In genomic region chr20:34443546-34443945, GRCh38 we compare ENCODE assay signal across 1 cellular context.
TF ChIP-seq lines count a peak whose summit lies in the region.

No MANE protein-coding gene starts in this region.

TF ChIP-seq in HepG2, 621 proteins besides CTCF, POLR2A, EP300 and RAD21 (continued from another document):
- TF ChIP-seq, protein P1, sequence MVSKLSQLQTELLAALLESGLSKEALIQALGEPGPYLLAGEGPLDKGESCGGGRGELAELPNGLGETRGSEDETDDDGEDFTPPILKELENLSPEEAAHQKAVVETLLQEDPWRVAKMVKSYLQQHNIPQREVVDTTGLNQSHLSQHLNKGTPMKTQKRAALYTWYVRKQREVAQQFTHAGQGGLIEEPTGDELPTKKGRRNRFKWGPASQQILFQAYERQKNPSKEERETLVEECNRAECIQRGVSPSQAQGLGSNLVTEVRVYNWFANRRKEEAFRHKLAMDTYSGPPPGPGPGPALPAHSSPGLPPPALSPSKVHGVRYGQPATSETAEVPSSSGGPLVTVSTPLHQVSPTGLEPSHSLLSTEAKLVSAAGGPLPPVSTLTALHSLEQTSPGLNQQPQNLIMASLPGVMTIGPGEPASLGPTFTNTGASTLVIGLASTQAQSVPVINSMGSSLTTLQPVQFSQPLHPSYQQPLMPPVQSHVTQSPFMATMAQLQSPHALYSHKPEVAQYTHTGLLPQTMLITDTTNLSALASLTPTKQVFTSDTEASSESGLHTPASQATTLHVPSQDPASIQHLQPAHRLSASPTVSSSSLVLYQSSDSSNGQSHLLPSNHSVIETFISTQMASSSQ (IDR thresholded peaks at IDR 0.05; ENCODE audit: low read depth) = no peak
- TF ChIP-seq, protein P1 (CRISPR knock-in tag; IDR thresholded peaks at IDR 0.05; ENCODE audit: borderline replicate concordance) = no peak
- TF ChIP-seq RBM22 (optimal IDR thresholded peaks at IDR 0.05; ENCODE audit: low read length) (peak; percentile 50), FOXO1 (CRISPR knock-in tag; IDR thresholded peaks at IDR 0.05) (no peak)
TF ChIP-seq in HepG2: peak in this region for 2.
